ENCODE assay signal across 14 cellular contexts in the genomic region with DNA sequence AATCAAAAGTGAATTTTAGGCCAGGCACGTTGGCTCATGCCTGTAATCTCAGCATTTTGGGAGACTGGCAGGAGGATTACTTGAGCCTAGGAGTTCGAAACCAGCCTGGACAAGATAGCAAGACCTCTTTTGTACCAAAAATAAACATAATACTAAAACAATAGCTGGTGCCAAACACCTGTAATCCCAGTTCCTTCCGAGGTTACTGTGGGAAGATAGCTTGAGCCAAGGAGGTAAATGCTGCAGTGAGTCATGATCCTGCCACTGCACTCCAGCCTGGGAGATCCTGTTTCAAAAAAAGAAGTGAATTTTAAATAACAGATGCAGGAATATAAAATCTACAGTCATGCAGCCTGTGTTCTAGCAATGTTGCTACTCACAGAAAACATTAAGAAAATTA.
DNase-seq lines count a peak whose midpoint lies in the region; ATAC-seq and TF ChIP-seq lines count a peak whose summit lies in the region.
"Had no signal": no experiment of that assay in that cellular context is flagged by ENCODE, and none has a peak within 500 bp of the region (broad histone marks: within the 10 kb centered on the region; RNA-seq: fewer than 3 reads in every experiment).

No MANE protein-coding gene starts in this region.

- H3K27ac ChIP-seq in spleen = no peak overlapping the region

- H3K36me3 ChIP-seq in spleen = no peaks in the 10 kb centered on the region

- no peaks in the 10 kb centered on the region for H3K4me1 ChIP-seq in spleen
- H3K4me1 ChIP-seq: Caco-2 had no signal

- intact Hi-C loops in spleen (cut with DNase I; ENCODE audit: low total_unique reads) = no loop called here

- no peaks in the 10 kb centered on the region for H3K27me3 ChIP-seq in spleen (replicated peaks in 1 of 7)

- no peak for TF ChIP-seq POLR2A in spleen (IDR thresholded peaks at IDR 0.05)

- DNase-seq in Daoy (ENCODE audit: low read depth) = peak; percentile 25
- DNase-seq in NCI-H226 = peak; percentile 44
- DNase-seq in epithelial cell of esophagus (ENCODE audit: low read depth) = peak; percentile 45
- peak; percentile 11 for DNase-seq in non-pigmented ciliary epithelial cell (ENCODE audit: low read depth)
- no peak for DNase-seq in spleen
- DNase-seq in 8988T = no peak
- DNase-seq: Caco-2, DMS153, HFFc6, NCI-H1930, NCI-H2171 treated with DMSO at 0.1 percent for 48 hours, NCI-H510A had no signal

- H3K9me3 ChIP-seq in spleen = peaks cover 0 to 37% (median 5%) of the 10 kb centered on the region in 8 donors
- H3K9me3 ChIP-seq: Caco-2 had no signal

- H3K4me3 ChIP-seq in epithelial cell of esophagus (ENCODE audit: low read length) (no peak overlapping the region), spleen (no peak overlapping the region)

- 47 to 55% (median 50%) methylated on average over 3 of the region's 3 CpGs for WGBS in spleen, 5 donors

- TF ChIP-seq CTCF in epithelial cell of esophagus (IDR thresholded peaks at IDR 0.05; ENCODE audit: insufficient read depth, low read depth, low read length, missing control alignments) (no peak), spleen (IDR thresholded peaks at IDR 0.05 in 8 of 11, conservative IDR thresholded peaks at IDR 0.05 in 3 of 11) (no peak)

- ATAC-seq in HG03521 (IDR thresholded peaks at IDR 0.05; ENCODE audit: unreplicated experiment) = no peak
- ATAC-seq: Right ventricle myocardium inferior had no signal

Comparison
In these comparisons a context has a peak if more than half of its experiments do, and no peak if none do; other contexts are left out.
1. DNase-seq: peak in Daoy (single experiment), NCI-H226 (single experiment), epithelial cell of esophagus (single experiment) and non-pigmented ciliary epithelial cell (single experiment); none in spleen (single experiment) and 8988T (single experiment).